In genomic region chr10:34116780-34117179, GRCh38 we compare ENCODE assay signal across 19 cellular contexts.
DNase-seq lines count a peak whose midpoint lies in the region; ATAC-seq and TF ChIP-seq lines count a peak whose summit lies in the region.
"Had no signal": no experiment of that assay in that cellular context is flagged by ENCODE, and none has a peak within 500 bp of the region (broad histone marks: within the 10 kb centered on the region; RNA-seq: fewer than 3 reads in every experiment).

No MANE protein-coding gene starts in this region.

- H3K36me3 ChIP-seq in SJCRH30 (no peaks in the 10 kb centered on the region), skeletal muscle satellite cell (ENCODE audit: insufficient read depth, low read length) (no peaks in the 10 kb centered on the region), mucosa of descending colon (ENCODE audit: low read depth) (no peaks in the 10 kb centered on the region)
- H3K36me3 ChIP-seq: MG63, prostate gland had no signal

- H3K9ac ChIP-seq in skeletal muscle satellite cell (ENCODE audit: low read depth, low read length): no peak overlapping the region

- peak; percentile 38 for ATAC-seq in left lobe of liver
- no peak for ATAC-seq in HG03139 (IDR thresholded peaks at IDR 0.05; ENCODE audit: unreplicated experiment)
- ATAC-seq in mucosa of descending colon: no peak
- ATAC-seq: activated CD8-positive, alpha-beta memory T cell treated with anti-CD3 and anti-CD28 coated beads, Interleukin-2, amount 10 ng/mL, durations not matched to agents 7 days and 5 days; activated T-helper 17 cell treated with anti-CD3 and anti-CD28 coated beads, Interleukin-2, amount 50 U/mL, for 72 hours had no signal

- H3K4me3 ChIP-seq in SJCRH30: peak overlapping the region; percentile 38
- H3K4me3 ChIP-seq in fibroblast of villous mesenchyme (ENCODE audit: low read depth, low read length): peak overlapping the region; percentile 22
- H3K4me3 ChIP-seq in skeletal muscle satellite cell (ENCODE audit: low read length): peak overlapping the region; percentile 9
- no peak overlapping the region for H3K4me3 ChIP-seq in mucosa of descending colon
- H3K4me3 ChIP-seq: MG63, prostate gland had no signal

- intact Hi-C loops in mucosa of descending colon (cut with DNase I, micrococcal nuclease): no loop called here

- H3K27me3 ChIP-seq in SJCRH30 (no peaks in the 10 kb centered on the region), skeletal muscle satellite cell (ENCODE audit: control insufficient read depth, insufficient read depth, low read length) (no peaks in the 10 kb centered on the region)
- H3K27me3 ChIP-seq: MG63 had no signal

- H3K4me1 ChIP-seq in SJCRH30: peaks cover 6% of the 10 kb centered on the region; the same call in 1 of the 2 replicates
- H3K4me1 ChIP-seq in skeletal muscle satellite cell (ENCODE audit: control insufficient read depth, insufficient read depth, low read length): peaks cover 7% of the 10 kb centered on the region
- H3K4me1 ChIP-seq in mucosa of descending colon (ENCODE audit: low read depth): no peaks in the 10 kb centered on the region

- H3K9me3 ChIP-seq in SJCRH30 (replicated peaks) (no peaks in the 10 kb centered on the region), skeletal muscle satellite cell (replicated peaks; ENCODE audit: low read length) (no peaks in the 10 kb centered on the region), mucosa of descending colon (no peaks in the 10 kb centered on the region)
- H3K9me3 ChIP-seq: MG63, prostate gland had no signal

- no peak overlapping the region for H3K4me2 ChIP-seq in skeletal muscle satellite cell (ENCODE audit: low read length)

- DNase-seq in SJCRH30 (peak; percentile 53 to 75), fibroblast of villous mesenchyme (ENCODE audit: low read depth) (no peak), left lobe of liver (ENCODE audit: low spot score) (no peak), SK-N-DZ (ENCODE audit: low spot score) (no peak), mucosa of descending colon (no peak)
- no peak for DNase-seq in activated CD8-positive, alpha-beta memory T cell treated with anti-CD3 and anti-CD28 coated beads, Interleukin-2, amount 50 U/mL, for 48 hours
- DNase-seq: activated CD4-positive, alpha-beta T cell treated with anti-CD3 and anti-CD28 coated beads for 48 hours; activated CD8-positive, alpha-beta memory T cell treated with anti-CD3 and anti-CD28 coated beads, Interleukin-2, amount 10 ng/mL, durations not matched to agents 7 days and 5 days; activated naive CD8-positive, alpha-beta T cell treated with anti-CD3 and anti-CD28 coated beads, Interleukin-2, amount 10 ng/mL, durations not matched to agents 7 days and 5 days; foreskin melanocyte; HFFc6; MG63; NCI-H146; NCI-H748 treated with DMSO at 0.1 percent for 48 hours had no signal

- no peak for TF ChIP-seq CTCF in fibroblast of villous mesenchyme (IDR thresholded peaks at IDR 0.05; ENCODE audit: insufficient read depth, low read depth, low read length)
- no peak for TF ChIP-seq CTCF in mucosa of descending colon (IDR thresholded peaks at IDR 0.05)

- peak overlapping the region; percentile 27; the same call in 1 of the 2 replicates for H3K27ac ChIP-seq in SJCRH30
- H3K27ac ChIP-seq: epithelial cell of prostate, prostate gland had no signal

Comparison
In these comparisons a context has a peak if more than half of its experiments do, and no peak if none do; other contexts are left out.
1. DNase-seq: peak in SJCRH30 (2 of 2); none in fibroblast of villous mesenchyme (single experiment), left lobe of liver (single experiment), SK-N-DZ (single experiment), activated CD8-positive, alpha-beta memory T cell treated with anti-CD3 and anti-CD28 coated beads, Interleukin-2, amount 50 U/mL, for 48 hours (single experiment) and mucosa of descending colon (0 of 3).